13 cellular contexts compared by ENCODE assay signal in genomic region chr2:86862380-86862703, GRCh38. TPM values are rescaled to one million over a fixed set of nuclear protein-coding genes. Genes with fewer than 3 reads are reported as not detected.
A peak's percentile ranks its signal among the peaks of the same experiment; 100 is the strongest.
DNase-seq lines count a peak whose midpoint lies in the region; ATAC-seq and TF ChIP-seq lines count a peak whose summit lies in the region.
"Not testable (repeated sequence)": the region's sequence is repeated elsewhere in the genome, so short reads cannot be mapped to it uniquely, and the experiment has no call there.
"Had no signal": no experiment of that assay in that cellular context is flagged by ENCODE, and none has a peak within 500 bp of the region (broad histone marks: within the 10 kb centered on the region; RNA-seq: fewer than 3 reads in every experiment).

No MANE protein-coding gene starts in this region.

- peak; percentile 73 for ATAC-seq in CD8-positive, alpha-beta T cell
- peak; percentile 40 for ATAC-seq in activated CD8-positive, alpha-beta memory T cell treated with anti-CD3 and anti-CD28 coated beads, Interleukin-2, amount 10 ng/mL, durations not matched to agents 7 days and 5 days
- ATAC-seq in activated T-cell treated with anti-CD3 and anti-CD28 coated beads, Interleukin-2, amount 50 U/mL, for 72 hours (replicated peaks in 1 of 2): peak; percentile 14 to 56
- ATAC-seq in effector memory CD8-positive, alpha-beta T cell (replicated peaks): peak; percentile 58
- peak; percentile 5 for ATAC-seq in mucosa of descending colon

- POLR2A ChIA-PET in CD8-positive, alpha-beta T cell (lab: Charles Lee): interaction anchor here (0.7 to 1.1 kb wide), 2 partner anchors 35 to 36 kb away, joined by 4 read pairs; no protein-coding TSS in a partner anchor

- not testable (repeated sequence) for H3K27me3 ChIP-seq in CD8-positive, alpha-beta T cell (ENCODE audit: insufficient read depth, low read length); thymus (ENCODE audit: control insufficient read depth, insufficient read depth)
- peaks cover 16% of the 10 kb centered on the region for H3K27me3 ChIP-seq in HUES6 (ENCODE audit: control insufficient read depth, insufficient read depth, low read length)

- 7% methylated on average over 9 of the region's 12 CpGs for WGBS in thymus

- H3K27ac ChIP-seq in CD8-positive, alpha-beta T cell (ENCODE audit: low read depth, low read length); HUES6 (ENCODE audit: low read depth, low read length); thymus (ENCODE audit: low read depth): not testable (repeated sequence)

- not testable (repeated sequence) for H3K9ac ChIP-seq in HUES6 (ENCODE audit: low read length)

- peak overlapping the region; percentile 95 for H3K4me3 Mint-ChIP-seq in CD8-positive, alpha-beta T cell
- peak overlapping the region; percentile 95 for H3K4me3 Mint-ChIP-seq in activated CD8-positive, alpha-beta memory T cell treated with anti-CD3 and anti-CD28 coated beads, Interleukin-2, amount 10 ng/mL, durations not matched to agents 7 days and 5 days
- H3K4me3 Mint-ChIP-seq in activated T-cell treated with anti-CD3 and anti-CD28 coated beads, Interleukin-2, amount 50 U/mL, for 72 hours: peak overlapping the region; percentile 70 to 75
- H3K4me3 Mint-ChIP-seq in effector memory CD8-positive, alpha-beta T cell: peak overlapping the region; percentile 68 to 90

- not testable (repeated sequence) for H3K9me3 Mint-ChIP-seq in CD8-positive, alpha-beta T cell; activated CD8-positive, alpha-beta memory T cell treated with anti-CD3 and anti-CD28 coated beads, Interleukin-2, amount 10 ng/mL, durations not matched to agents 7 days and 5 days (ENCODE audit: low read depth); activated T-cell treated with anti-CD3 and anti-CD28 coated beads, Interleukin-2, amount 50 U/mL, for 72 hours; effector memory CD8-positive, alpha-beta T cell

- peaks cover 22% of the 10 kb centered on the region for H3K4me1 Mint-ChIP-seq in CD8-positive, alpha-beta T cell (ENCODE audit: low read depth)
- peaks cover 20% of the 10 kb centered on the region for H3K4me1 Mint-ChIP-seq in activated CD8-positive, alpha-beta memory T cell treated with anti-CD3 and anti-CD28 coated beads, Interleukin-2, amount 10 ng/mL, durations not matched to agents 7 days and 5 days
- H3K4me1 Mint-ChIP-seq in activated T-cell treated with anti-CD3 and anti-CD28 coated beads, Interleukin-2, amount 50 U/mL, for 72 hours (ENCODE audit: low read depth): not testable (repeated sequence)
- H3K4me1 Mint-ChIP-seq in effector memory CD8-positive, alpha-beta T cell (ENCODE audit: low read depth in 2 of 2): peaks cover 13 to 19% of the 10 kb centered on the region in 2 donors

- CTCF ChIA-PET in CD8-positive, alpha-beta T cell (lab: Charles Lee); activated CD8-positive, alpha-beta memory T cell treated with anti-CD3 and anti-CD28 coated beads, Interleukin-2, amount 10 ng/mL, durations not matched to agents 7 days and 5 days (lab: Charles Lee): not testable (repeated sequence)

- not testable (repeated sequence) for H3K4me3 ChIP-seq in CD8-positive, alpha-beta T cell (ENCODE audit: low read depth, low read length); mucosa of descending colon
- H3K4me3 ChIP-seq in HUES6 (ENCODE audit: low read depth, low read length) (peak overlapping the region; percentile 23; the same call in 1 of the 2 replicates), thymus (ENCODE audit: low read length) (peak overlapping the region; percentile 60)

- H3K27ac Mint-ChIP-seq in CD8-positive, alpha-beta T cell: peak overlapping the region; percentile 94
- H3K27ac Mint-ChIP-seq in activated CD8-positive, alpha-beta memory T cell treated with anti-CD3 and anti-CD28 coated beads, Interleukin-2, amount 10 ng/mL, durations not matched to agents 7 days and 5 days: peak overlapping the region; percentile 91
- not testable (repeated sequence) for H3K27ac Mint-ChIP-seq in activated T-cell treated with anti-CD3 and anti-CD28 coated beads, Interleukin-2, amount 50 U/mL, for 72 hours
- peak overlapping the region; percentile 63 to 94 for H3K27ac Mint-ChIP-seq in effector memory CD8-positive, alpha-beta T cell

- not testable (repeated sequence) for TF ChIP-seq CTCF in CD8-positive, alpha-beta T cell (IDR thresholded peaks at IDR 0.05); mucosa of descending colon (IDR thresholded peaks at IDR 0.05)

- not testable (repeated sequence) for H3K4me1 ChIP-seq in CD8-positive, alpha-beta T cell (ENCODE audit: insufficient read depth, low read length); HUES6 (ENCODE audit: control insufficient read depth, insufficient read depth, low read length); mucosa of descending colon (ENCODE audit: low read depth); thymus (ENCODE audit: control insufficient read depth, insufficient read depth, low read length)

- H3K36me3 Mint-ChIP-seq in CD8-positive, alpha-beta T cell: peaks cover 20% of the 10 kb centered on the region
- H3K36me3 Mint-ChIP-seq in activated CD8-positive, alpha-beta memory T cell treated with anti-CD3 and anti-CD28 coated beads, Interleukin-2, amount 10 ng/mL, durations not matched to agents 7 days and 5 days: peaks cover 15% of the 10 kb centered on the region
- not testable (repeated sequence) for H3K36me3 Mint-ChIP-seq in activated T-cell treated with anti-CD3 and anti-CD28 coated beads, Interleukin-2, amount 50 U/mL, for 72 hours (ENCODE audit: insufficient read depth in 2 of 2)
- H3K36me3 Mint-ChIP-seq in effector memory CD8-positive, alpha-beta T cell (ENCODE audit: insufficient read depth): peaks cover 10% of the 10 kb centered on the region

- intact Hi-C loops in CD8-positive, alpha-beta T cell (cut with DNase I, micrococcal nuclease); mucosa of descending colon (cut with DNase I, micrococcal nuclease): not testable (repeated sequence)

- not testable (repeated sequence) for H3K36me3 ChIP-seq in CD8-positive, alpha-beta T cell (ENCODE audit: insufficient read depth, low read length); HUES6 (ENCODE audit: control insufficient read depth, insufficient read depth, low read length); mucosa of descending colon (ENCODE audit: low read depth); thymus (ENCODE audit: control insufficient read depth, insufficient read depth)

- not testable (repeated sequence) for H3K27me3 Mint-ChIP-seq in CD8-positive, alpha-beta T cell (ENCODE audit: low read depth); activated CD8-positive, alpha-beta memory T cell treated with anti-CD3 and anti-CD28 coated beads, Interleukin-2, amount 10 ng/mL, durations not matched to agents 7 days and 5 days; activated T-cell treated with anti-CD3 and anti-CD28 coated beads, Interleukin-2, amount 50 U/mL, for 72 hours (ENCODE audit: low read depth); effector memory CD8-positive, alpha-beta T cell

- peak in 4 of 7 experiments; percentile 56 to 75 (median 67) for DNase-seq in CD8-positive, alpha-beta T cell
- DNase-seq in activated CD8-positive, alpha-beta memory T cell treated with anti-CD3 and anti-CD28 coated beads, Interleukin-2, amount 10 ng/mL, durations not matched to agents 7 days and 5 days; effector memory CD8-positive, alpha-beta T cell; mucosa of descending colon: not testable (repeated sequence)
- DNase-seq in activated T-cell treated with anti-CD3 and anti-CD28 coated beads, Interleukin-2, amount 50 U/mL, for 72 hours: peak in 1 of 2 donors; percentile 7
- peak; percentile 13 for DNase-seq in retina

- H3K9me3 ChIP-seq in CD8-positive, alpha-beta T cell (ENCODE audit: low read length); HUES6 (ENCODE audit: control insufficient read depth, insufficient read depth, low read depth, low read length); mucosa of descending colon; thymus (ENCODE audit: control insufficient read depth): not testable (repeated sequence)

RNA-seq across cellular contexts. Expression of gene CD8B, which starts 0.7 kb away (rescaled TPM):
- 100 to 1,000 TPM; 281 to 283 TPM for total RNA-seq in CD8-positive, alpha-beta T cell
- 100 to 1,000 TPM; 296 to 396 TPM for total RNA-seq in activated CD8-positive, alpha-beta memory T cell treated with anti-CD3 and anti-CD28 coated beads, Interleukin-2, amount 10 ng/mL, durations not matched to agents 7 days and 5 days
- 10 to 100 TPM; 71.2 to 79.3 TPM for total RNA-seq in activated T-cell treated with anti-CD3 and anti-CD28 coated beads, Interleukin-2, amount 50 U/mL, for 72 hours
- 1 to 10 TPM; 1.5 to 3.8 (median 2.9) TPM for total RNA-seq in mucosa of descending colon
- polyA plus RNA-seq in thymus: 111 TPM
- total RNA-seq: G401, HT-29, LHCN-M2, MCF 10A, OCI-LY7 had no signal

Comparison
In these comparisons a context has a peak if more than half of its experiments do, and no peak if none do; other contexts are left out.
1. ATAC-seq: peak in every context shown above with its lines; median percentile 73 in CD8-positive, alpha-beta T cell; 58 in effector memory CD8-positive, alpha-beta T cell; 40 in activated CD8-positive, alpha-beta memory T cell treated with anti-CD3 and anti-CD28 coated beads, Interleukin-2, amount 10 ng/mL, durations not matched to agents 7 days and 5 days; 35 in activated T-cell treated with anti-CD3 and anti-CD28 coated beads, Interleukin-2, amount 50 U/mL, for 72 hours; 5 in mucosa of descending colon.
2. RNA of gene CD8B, which starts 0.7 kb away (total RNA-seq): 296 to 396 TPM in activated CD8-positive, alpha-beta memory T cell treated with anti-CD3 and anti-CD28 coated beads, Interleukin-2, amount 10 ng/mL, durations not matched to agents 7 days and 5 days, 281 to 283 TPM in CD8-positive, alpha-beta T cell and 71.2 to 79.3 TPM in activated T-cell treated with anti-CD3 and anti-CD28 coated beads, Interleukin-2, amount 50 U/mL, for 72 hours; 1.5 to 3.8 TPM in mucosa of descending colon; every median in the first group is over 10 times any median in the second.
3. Peak in every context shown above with its lines, with median percentiles within 50 percentile points of each other: H3K4me3 Mint-ChIP-seq.